In the genomic region with DNA sequence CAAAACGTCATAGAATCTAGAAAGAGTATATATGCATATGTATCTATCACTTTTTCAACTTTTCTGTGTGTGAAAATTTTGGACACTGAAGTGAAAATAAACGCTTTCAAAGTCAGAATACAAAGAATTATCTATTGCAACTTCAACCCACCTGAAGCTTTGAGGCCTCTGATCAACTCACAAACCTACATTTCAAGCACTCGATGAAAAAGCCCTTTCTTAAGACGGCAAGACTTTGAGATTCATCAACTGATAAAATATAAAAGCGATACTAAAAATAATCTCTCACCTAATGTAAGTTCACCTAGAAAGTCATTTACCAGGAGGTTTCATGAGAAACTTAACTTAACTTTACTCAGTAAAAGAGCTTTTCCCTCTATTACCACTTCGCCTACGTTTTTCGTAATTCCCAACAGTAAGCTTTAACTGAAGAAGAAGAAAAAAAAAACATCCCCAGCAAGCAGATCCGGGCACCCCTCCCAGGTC, we compare ENCODE assay signal across 1 cellular context.
TF ChIP-seq lines count a peak whose summit lies in the region.

No MANE protein-coding gene starts in this region.

TF ChIP-seq in H1, 55 proteins besides CTCF, POLR2A, EP300 and RAD21 (continued from another document):
- TF ChIP-seq, protein P1, sequence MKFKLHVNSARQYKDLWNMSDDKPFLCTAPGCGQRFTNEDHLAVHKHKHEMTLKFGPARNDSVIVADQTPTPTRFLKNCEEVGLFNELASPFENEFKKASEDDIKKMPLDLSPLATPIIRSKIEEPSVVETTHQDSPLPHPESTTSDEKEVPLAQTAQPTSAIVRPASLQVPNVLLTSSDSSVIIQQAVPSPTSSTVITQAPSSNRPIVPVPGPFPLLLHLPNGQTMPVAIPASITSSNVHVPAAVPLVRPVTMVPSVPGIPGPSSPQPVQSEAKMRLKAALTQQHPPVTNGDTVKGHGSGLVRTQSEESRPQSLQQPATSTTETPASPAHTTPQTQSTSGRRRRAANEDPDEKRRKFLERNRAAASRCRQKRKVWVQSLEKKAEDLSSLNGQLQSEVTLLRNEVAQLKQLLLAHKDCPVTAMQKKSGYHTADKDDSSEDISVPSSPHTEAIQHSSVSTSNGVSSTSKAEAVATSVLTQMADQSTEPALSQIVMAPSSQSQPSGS (IDR thresholded peaks at IDR 0.05; ENCODE audit: low read length), result no peak
- TF ChIP-seq SUZ12 (IDR thresholded peaks at IDR 0.05; ENCODE audit: low read length), result no peak
- no peak for TF ChIP-seq HDAC6 (IDR thresholded peaks at IDR 0.05; ENCODE audit: low read depth, low read length)
- no peak for TF ChIP-seq TAF7 (optimal IDR thresholded peaks at IDR 0.05; ENCODE audit: borderline replicate concordance, low read depth, low read length)
- no peak for TF ChIP-seq ZNF274 (IDR thresholded peaks at IDR 0.05; ENCODE audit: borderline replicate concordance, extremely low read depth, low read length)
- no peak for TF ChIP-seq RFX5 (IDR thresholded peaks at IDR 0.05; ENCODE audit: borderline replicate concordance, low read depth, low read length)
- TF ChIP-seq SIN3A (conservative IDR thresholded peaks at IDR 0.05 in 1 of 2, IDR thresholded peaks at IDR 0.05 in 1 of 2; ENCODE audit: low read depth in 1 of 2, low read length in 2 of 2), result no peak
